ENCODE assay signal across 8 cellular contexts in genomic region chr2:71070294-71071025, GRCh38. TPM values are rescaled to one million over a fixed set of nuclear protein-coding genes. Genes with fewer than 3 reads are reported as not detected.
DNase-seq lines count a peak whose midpoint lies in the region; ATAC-seq and TF ChIP-seq lines count a peak whose summit lies in the region.

No MANE protein-coding gene starts in this region.

- intact Hi-C loops in tibial artery (cut with DNase I; ENCODE audit: low total_unique reads): no loop called here

- ATAC-seq in GM18867 (IDR thresholded peaks at IDR 0.05; ENCODE audit: unreplicated experiment): no peak
- no peak for ATAC-seq in HG02588 (IDR thresholded peaks at IDR 0.05; ENCODE audit: unreplicated experiment)

- peak overlapping the region in 1 of 2 donors; percentile 98 for H3K27ac ChIP-seq in tibial artery

- TF ChIP-seq CTCF in tibial artery (IDR thresholded peaks at IDR 0.05): no peak

- no peaks in the 10 kb centered on the region for H3K9me3 ChIP-seq in tibial artery

- peaks cover 0 to 34% (median 30%) of the 10 kb centered on the region in 4 donors for H3K4me1 ChIP-seq in tibial artery

- no peak overlapping the region for H3K4me3 ChIP-seq in tibial artery

- H3K27me3 ChIP-seq in tibial artery: no peaks in the 10 kb centered on the region

- peak; percentile 6 for DNase-seq in NCI-H345 (lab: John Stamatoyannopoulos, UW)
- DNase-seq in NCI-H345 treated with DMSO at 0.1 percent for 48 hours (lab: John Stamatoyannopoulos, UW; ENCODE audit: unreplicated experiment): no peak
- DNase-seq in LHCN-M2 (ENCODE audit: low read depth): peak; percentile 39
- peak; percentile 35 for DNase-seq in amniotic epithelial cell (ENCODE audit: low read depth)
- peak; percentile 41 for DNase-seq in kidney tubule cell (ENCODE audit: low spot score)
- DNase-seq in tibial artery: no peak

- peaks cover 23 to 32% (median 31%) of the 10 kb centered on the region in 3 donors for H3K36me3 ChIP-seq in tibial artery

RNA-seq across cellular contexts. Expression of gene NAGK, which starts 2.0 kb away (rescaled TPM):
- 124 TPM in 2 replicates for total RNA-seq in LHCN-M2 (2014; rRNA removed)
- 224 TPM for polyA plus RNA-seq in LHCN-M2 (2012)

RNA-seq across cellular contexts. Expression of gene MCEE, which starts 59.6 kb away (rescaled TPM):
- total RNA-seq in LHCN-M2 (2014; rRNA removed): 6.2 and 10.6 TPM in 2 replicates
- polyA plus RNA-seq in LHCN-M2 (2012): 6.7 TPM

RNA-seq across cellular contexts. Expression of gene MPHOSPH10, which starts 60.0 kb away (rescaled TPM):
- 25.1 and 28.9 TPM in 2 replicates for total RNA-seq in LHCN-M2 (2014; rRNA removed)
- polyA plus RNA-seq in LHCN-M2 (2012): 8.5 TPM

Comparison
In these comparisons a context has a peak if more than half of its experiments do, and no peak if none do; other contexts are left out.
1. DNase-seq: peak in NCI-H345 (single experiment), LHCN-M2 (single experiment), amniotic epithelial cell (single experiment) and kidney tubule cell (single experiment); none in NCI-H345 treated with DMSO at 0.1 percent for 48 hours (single experiment) and tibial artery (0 of 2).